ENCODE assay signal across 13 cellular contexts in genomic region chr15:63194291-63194681, GRCh38. TPM values are rescaled to one million over a fixed set of nuclear protein-coding genes. Genes with fewer than 3 reads are reported as not detected.
DNase-seq lines count a peak whose midpoint lies in the region; ATAC-seq, FAIRE-seq and TF ChIP-seq lines count a peak whose summit lies in the region.
"Had no signal": no experiment of that assay in that cellular context is flagged by ENCODE, and none has a peak within 500 bp of the region (broad histone marks: within the 10 kb centered on the region; RNA-seq: fewer than 3 reads in every experiment).

No MANE protein-coding gene starts in this region.

- no peak for DNase-seq in T-helper 1 cell
- no peak for DNase-seq in PC-3
- DNase-seq in endothelial cell of umbilical vein (ENCODE audit: low read depth, low spot score) = no peak
- DNase-seq in spleen = no peak
- DNase-seq in chondrocyte (ENCODE audit: low spot score) = no peak
- DNase-seq in NCI-H524 treated with DMSO at 0.1 percent for 48 hours (lab: John Stamatoyannopoulos, UW) = no peak
- DNase-seq: foreskin keratinocyte, NCI-H2029 had no signal

- peak overlapping the region; percentile 81 for H3K4me3 Mint-ChIP-seq in T-helper 1 cell treated with Interleukin-12 subunit alpha and Interleukin-12 subunit beta and Interleukin-4 antibody, amounts not matched to agents 30 μg/mL and 1 μg/mL, for 36 hours
- no peak overlapping the region for H3K4me3 Mint-ChIP-seq in chondrocyte (ENCODE audit: unreplicated experiment)

- intact Hi-C loops in PC-3 (cut with micrococcal nuclease) (loop anchor here (5.0 to 10.0 kb wide), 2 partner anchors 37 to 69 kb away; partner anchors contain the start of genes LACTB and RPS27L), endothelial cell of umbilical vein (cut with micrococcal nuclease) (no loop called here), spleen (cut with DNase I; ENCODE audit: low total_unique reads) (no loop called here)

- TF ChIP-seq POLR2A in endothelial cell of umbilical vein (IDR thresholded peaks at IDR 0.05; ENCODE audit: low read depth, low read length) (no peak), spleen (IDR thresholded peaks at IDR 0.05) (no peak)

- H4K20me1 ChIP-seq in PC-3 (ENCODE audit: low read length) = no peaks in the 10 kb centered on the region
- H4K20me1 ChIP-seq in endothelial cell of umbilical vein (replicated peaks; ENCODE audit: control insufficient read depth, extremely low read depth, insufficient read depth, low read length) = peaks cover 2% of the 10 kb centered on the region

- peak overlapping the region; percentile 98 for H3K27ac Mint-ChIP-seq in T-helper 1 cell treated with Interleukin-12 subunit alpha and Interleukin-12 subunit beta and Interleukin-4 antibody, amounts not matched to agents 30 μg/mL and 1 μg/mL, for 36 hours
- H3K27ac Mint-ChIP-seq in chondrocyte (ENCODE audit: unreplicated experiment) = no peak overlapping the region

- ATAC-seq in PC-3 (no peak), HG03354 (IDR thresholded peaks at IDR 0.05; ENCODE audit: poor library complexity, severe bottlenecking, unreplicated experiment) (no peak)
- ATAC-seq: foreskin keratinocyte had no signal

- dilution Hi-C loops in endothelial cell of umbilical vein (cut with MboI; ENCODE audit: extremely low pct_ligation_motif_present, low sequenced_read_pairs) = no loop called here

- POLR2A ChIA-PET in PC-3 (lab: Charles Lee; ENCODE audit: unreplicated experiment) (interaction anchor here (0.6 kb wide), 1 partner anchor 13 kb away, joined by 3 read pairs; no protein-coding TSS in a partner anchor), endothelial cell of umbilical vein (lab: Charles Lee) (no interaction called here)

- no peaks in the 10 kb centered on the region for H3K9me1 ChIP-seq in endothelial cell of umbilical vein (replicated peaks; ENCODE audit: control insufficient read depth, extremely low read depth, insufficient read depth, low read length)

- H3F3A ChIP-seq in PC-3 (ENCODE audit: low read length, unreplicated experiment) = no peaks in the 10 kb centered on the region

- H3K79me2 ChIP-seq in PC-3 (ENCODE audit: low read length) = peaks cover 62% of the 10 kb centered on the region
- H3K79me2 ChIP-seq in endothelial cell of umbilical vein (ENCODE audit: control insufficient read depth, insufficient read depth, low read length) = peaks cover 94% of the 10 kb centered on the region

- H3K27me3 ChIP-seq in PC-3 (ENCODE audit: low read length) (no peaks in the 10 kb centered on the region), endothelial cell of umbilical vein (ENCODE audit: control insufficient read depth in 2 of 2, insufficient read depth in 2 of 2, low read length in 2 of 2) (no peaks in the 10 kb centered on the region), spleen (replicated peaks in 1 of 7) (no peaks in the 10 kb centered on the region)
- H3K27me3 ChIP-seq: cardiac muscle cell, foreskin keratinocyte had no signal

- no peaks in the 10 kb centered on the region for H3K9me2 ChIP-seq in PC-3 (replicated peaks; ENCODE audit: low read length)

- H3K4me1 ChIP-seq in PC-3 (ENCODE audit: insufficient read depth, low read length) (peaks cover 38% of the 10 kb centered on the region), endothelial cell of umbilical vein (ENCODE audit: control insufficient read depth, extremely low read depth, insufficient read depth, low read length) (peaks cover 28% of the 10 kb centered on the region), spleen (peaks cover 37 to 93% (median 86%) of the 10 kb centered on the region in 6 donors)

- no peaks in the 10 kb centered on the region for H3K27me3 Mint-ChIP-seq in T-helper 1 cell treated with Interleukin-12 subunit alpha and Interleukin-12 subunit beta and Interleukin-4 antibody, amounts not matched to agents 30 μg/mL and 1 μg/mL, for 36 hours (ENCODE audit: low read depth)
- H3K27me3 Mint-ChIP-seq in chondrocyte (ENCODE audit: low read depth) = no peaks in the 10 kb centered on the region

- H3K4me1 Mint-ChIP-seq in T-helper 1 cell treated with Interleukin-12 subunit alpha and Interleukin-12 subunit beta and Interleukin-4 antibody, amounts not matched to agents 30 μg/mL and 1 μg/mL, for 36 hours (ENCODE audit: low read depth) = peaks cover 68% of the 10 kb centered on the region
- H3K4me1 Mint-ChIP-seq in chondrocyte (ENCODE audit: low read depth) = peaks cover 55% of the 10 kb centered on the region

- no peaks in the 10 kb centered on the region for H3K9me3 ChIP-seq in PC-3 (ENCODE audit: low read length)
- H3K9me3 ChIP-seq in endothelial cell of umbilical vein (replicated peaks; ENCODE audit: control insufficient read depth, insufficient read depth, low read length) = no peaks in the 10 kb centered on the region
- no peaks in the 10 kb centered on the region for H3K9me3 ChIP-seq in spleen

- WGBS in spleen, 5 donors = 47 to 58% (median 52%) methylated on average over 4 of the region's 4 CpGs

- no peaks in the 10 kb centered on the region for H3K36me3 ChIP-seq in PC-3 (ENCODE audit: low read depth, low read length)
- no peaks in the 10 kb centered on the region for H3K36me3 ChIP-seq in endothelial cell of umbilical vein (ENCODE audit: control insufficient read depth in 2 of 2, extremely low read depth in 1 of 2, insufficient read depth in 2 of 2, low read length in 2 of 2)
- peaks cover 0 to 11% (median 0%) of the 10 kb centered on the region in 6 donors for H3K36me3 ChIP-seq in spleen
- H3K36me3 ChIP-seq: cardiac muscle cell had no signal

- TF ChIP-seq CTCF in PC-3 (conservative IDR thresholded peaks at IDR 0.05; ENCODE audit: low read depth, low read length) (no peak), endothelial cell of umbilical vein (IDR thresholded peaks at IDR 0.05; ENCODE audit: extremely low read depth in 1 of 2, insufficient read depth in 1 of 2, low read depth in 1 of 2, low read length in 2 of 2) (no peak), spleen (IDR thresholded peaks at IDR 0.05 in 8 of 11, conservative IDR thresholded peaks at IDR 0.05 in 3 of 11) (no peak), chondrocyte (IDR thresholded peaks at IDR 0.05) (no peak)

- H3K27ac ChIP-seq in PC-3 (ENCODE audit: low read length) (no peak overlapping the region), endothelial cell of umbilical vein (ENCODE audit: insufficient read depth, low read depth, low read length) (peak overlapping the region; percentile 36), spleen (peak overlapping the region; percentile 61 to 97 (median 92))
- H3K27ac ChIP-seq: cardiac muscle cell, foreskin keratinocyte had no signal

- BruUV-seq in PC-3 (replicated peaks; lab: Mats Ljungman, UMichigan) (no TSS peak), endothelial cell of umbilical vein (replicated peaks; lab: Mats Ljungman, UMichigan) (no TSS peak)

- H3K9ac ChIP-seq in PC-3 (ENCODE audit: low read length) (no peak overlapping the region), endothelial cell of umbilical vein (replicated peaks; ENCODE audit: extremely low read depth, insufficient read depth, low read length) (no peak overlapping the region)

- H2AFZ ChIP-seq in PC-3 (ENCODE audit: low read length) = no peak overlapping the region
- no peak overlapping the region for H2AFZ ChIP-seq in endothelial cell of umbilical vein (ENCODE audit: low read depth, low read length)

- CTCF ChIA-PET in PC-3 (lab: Charles Lee) (no interaction called here), endothelial cell of umbilical vein (lab: Charles Lee) (interaction anchor here (0.8 to 1.8 kb wide), 11 partner anchors 8 to 147 kb away, joined by 3 to 8 read pairs (median 5); no protein-coding TSS in a partner anchor)

- peaks cover 19% of the 10 kb centered on the region for H3K36me3 Mint-ChIP-seq in T-helper 1 cell treated with Interleukin-12 subunit alpha and Interleukin-12 subunit beta and Interleukin-4 antibody, amounts not matched to agents 30 μg/mL and 1 μg/mL, for 36 hours (ENCODE audit: low read depth)
- no peaks in the 10 kb centered on the region for H3K36me3 Mint-ChIP-seq in chondrocyte (ENCODE audit: low read depth)

- H3K4me3 ChIP-seq in PC-3 (ENCODE audit: low read length) (0 out of 2 replicates have a peak overlapping the region, but pooled peaks have one; percentile 15), endothelial cell of umbilical vein (replicated peaks in 1 of 3; ENCODE audit: insufficient read depth in 1 of 3, low read depth in 1 of 3, low read length in 3 of 3) (no peak overlapping the region), spleen (peak overlapping the region in 5 of 8 donors; percentile 1 to 85 (median 17))
- H3K4me3 ChIP-seq: cardiac muscle cell had no signal

- no peak for FAIRE-seq in endothelial cell of umbilical vein (lab: Jason Lieb, UNC)
- FAIRE-seq: A204.1, RCC 7860 had no signal

- no peaks in the 10 kb centered on the region for H3K9me3 Mint-ChIP-seq in T-helper 1 cell treated with Interleukin-12 subunit alpha and Interleukin-12 subunit beta and Interleukin-4 antibody, amounts not matched to agents 30 μg/mL and 1 μg/mL, for 36 hours
- H3K9me3 Mint-ChIP-seq in chondrocyte (ENCODE audit: low read depth) = no peaks in the 10 kb centered on the region

- H3K4me2 ChIP-seq in PC-3 (ENCODE audit: low read length) (peak overlapping the region; percentile 46), endothelial cell of umbilical vein (ENCODE audit: insufficient read depth, low read length) (peak overlapping the region; percentile 24)

RNA-seq across cellular contexts. Expression of gene RAB8B, which starts 4.9 kb away (rescaled TPM):
- 6.2 and 8.5 TPM in 2 replicates for total RNA-seq in PC-3 (2014; rRNA removed)
- total RNA-seq in endothelial cell of umbilical vein = 50.3 and 52.5 TPM in 2 replicates
- polyA plus RNA-seq in endothelial cell of umbilical vein = 7.5 and 10.4 TPM in 2 replicates
- polyA plus RNA-seq in endothelial cell of umbilical vein (2011; cell fraction: cytosol; rRNA removed) = 16.2 and 17.8 TPM in 2 replicates
- 16.0 and 23.7 TPM in 2 replicates for polyA plus RNA-seq in endothelial cell of umbilical vein (2011; cell fraction: nucleus; rRNA removed)
- 38.0 and 52.8 TPM in 2 replicates for polyA plus RNA-seq in endothelial cell of umbilical vein (2012)
- 31.1 and 38.5 TPM in 2 replicates for polyA minus RNA-seq in endothelial cell of umbilical vein
- polyA minus RNA-seq in endothelial cell of umbilical vein (2011; cell fraction: cytosol; rRNA and poly(A)+ RNA removed) = 30.1 TPM
- 11.3 and 19.3 TPM in 2 replicates for polyA minus RNA-seq in endothelial cell of umbilical vein (2011; cell fraction: nucleus; rRNA and poly(A)+ RNA removed)
- 10 to 100 TPM; 63.4 to 96.4 (median 67.7) TPM for total RNA-seq in spleen
- 10 to 100 TPM; 18.9 to 24.1 (median 22.8) TPM for polyA plus RNA-seq in spleen
- total RNA-seq in chondrocyte = 27.6 to 34.8 TPM (median 32.7 TPM) in 3 replicates

RNA-seq across cellular contexts. Expression of gene RPS27L, which starts 37.0 kb away (rescaled TPM):
- total RNA-seq in PC-3 (2014; rRNA removed) (33.9 and 48.5 TPM in 2 replicates), endothelial cell of umbilical vein (338 and 345 TPM in 2 replicates), spleen (10 to 100 TPM; 42.1 to 98.3 (median 64.2) TPM), chondrocyte (211 to 242 TPM (median 221 TPM) in 3 replicates)
- polyA plus RNA-seq in endothelial cell of umbilical vein (163 and 170 TPM in 2 replicates), spleen (100 to 1,000 TPM; 117 to 139 (median 125) TPM)
- 317 and 375 TPM in 2 replicates for polyA plus RNA-seq in endothelial cell of umbilical vein (2011; cell fraction: cytosol; rRNA removed)
- polyA plus RNA-seq in endothelial cell of umbilical vein (2011; cell fraction: nucleus; rRNA removed) = 139 and 168 TPM in 2 replicates
- 568 and 822 TPM in 2 replicates for polyA plus RNA-seq in endothelial cell of umbilical vein (2012)
- polyA minus RNA-seq in endothelial cell of umbilical vein = 43.9 and 45.6 TPM in 2 replicates
- 27.0 TPM for polyA minus RNA-seq in endothelial cell of umbilical vein (2011; cell fraction: cytosol; rRNA and poly(A)+ RNA removed)
- 50.2 and 65.0 TPM in 2 replicates for polyA minus RNA-seq in endothelial cell of umbilical vein (2011; cell fraction: nucleus; rRNA and poly(A)+ RNA removed)

Comparison
In these comparisons a context has a peak if more than half of its experiments do, and no peak if none do; other contexts are left out.
1. H3K4me3 ChIP-seq: peak in PC-3 (single experiment) and spleen (5 of 8); none in endothelial cell of umbilical vein (0 of 3).